ENCODE assay signal across 27 cellular contexts in genomic region chr10:93775330-93775729, GRCh38. TPM values are rescaled to one million over a fixed set of nuclear protein-coding genes. Genes with fewer than 3 reads are reported as not detected.
DNase-seq lines count a peak whose midpoint lies in the region; ATAC-seq and TF ChIP-seq lines count a peak whose summit lies in the region.
"Had no signal": no experiment of that assay in that cellular context is flagged by ENCODE, and none has a peak within 500 bp of the region (broad histone marks: within the 10 kb centered on the region; RNA-seq: fewer than 3 reads in every experiment).

No MANE protein-coding gene starts in this region.

- TF ChIP-seq CTCF in LNCAP (IDR thresholded peaks at IDR 0.05) (peak; percentile 22; the same call in 1 of the 2 replicates), VCaP (conservative IDR thresholded peaks at IDR 0.05) (peak; percentile 64)

- peak overlapping the region; percentile 41 for H3K27ac ChIP-seq in VCaP
- H3K27ac ChIP-seq: SK-N-MC had no signal

- peak; percentile 75 for ATAC-seq in left lobe of liver
- no peak for ATAC-seq in HG03342 (IDR thresholded peaks at IDR 0.05; ENCODE audit: unreplicated experiment)
- no peak for ATAC-seq in GM21381 (IDR thresholded peaks at IDR 0.05; ENCODE audit: unreplicated experiment)
- no peak for ATAC-seq in HG03439 (IDR thresholded peaks at IDR 0.05; ENCODE audit: unreplicated experiment)
- ATAC-seq in GM18867 (IDR thresholded peaks at IDR 0.05; ENCODE audit: unreplicated experiment): no peak
- ATAC-seq: K562 had no signal

- DNase-seq in left lobe of liver (ENCODE audit: low spot score): peak; percentile 80
- DNase-seq: ACHN; BE2C; Calu3; HCEC 1CT; Kasumi-1; MG63; NCI-H1105 treated with DMSO at 0.1 percent for 48 hours; NCI-H146; NCI-H1930; NCI-H2107; NCI-H446 treated with DMSO at 0.1 percent for 48 hours; NCI-H526; NCI-H82; NK-92 treated with Interleukin-12 subunit alpha and Interleukin-12 subunit beta, amount 100 ng/mL, for 24 hours; SIG-M5 had no signal

RNA-seq across cellular contexts. Expression of gene LGI1, which starts 17.6 kb away (rescaled TPM):
- 0.75 TPM for total RNA-seq in left lobe of liver
- total RNA-seq: Calu3; H1; HT-29; K562; T-helper 1 cell treated with Interleukin-12 subunit alpha and Interleukin-12 subunit beta and Interleukin-4 antibody, amounts not matched to agents 30 ng/mL and 1 ng/mL, for 36 hours had no signal
